1 cellular context compared by ENCODE assay signal in the genomic region with DNA sequence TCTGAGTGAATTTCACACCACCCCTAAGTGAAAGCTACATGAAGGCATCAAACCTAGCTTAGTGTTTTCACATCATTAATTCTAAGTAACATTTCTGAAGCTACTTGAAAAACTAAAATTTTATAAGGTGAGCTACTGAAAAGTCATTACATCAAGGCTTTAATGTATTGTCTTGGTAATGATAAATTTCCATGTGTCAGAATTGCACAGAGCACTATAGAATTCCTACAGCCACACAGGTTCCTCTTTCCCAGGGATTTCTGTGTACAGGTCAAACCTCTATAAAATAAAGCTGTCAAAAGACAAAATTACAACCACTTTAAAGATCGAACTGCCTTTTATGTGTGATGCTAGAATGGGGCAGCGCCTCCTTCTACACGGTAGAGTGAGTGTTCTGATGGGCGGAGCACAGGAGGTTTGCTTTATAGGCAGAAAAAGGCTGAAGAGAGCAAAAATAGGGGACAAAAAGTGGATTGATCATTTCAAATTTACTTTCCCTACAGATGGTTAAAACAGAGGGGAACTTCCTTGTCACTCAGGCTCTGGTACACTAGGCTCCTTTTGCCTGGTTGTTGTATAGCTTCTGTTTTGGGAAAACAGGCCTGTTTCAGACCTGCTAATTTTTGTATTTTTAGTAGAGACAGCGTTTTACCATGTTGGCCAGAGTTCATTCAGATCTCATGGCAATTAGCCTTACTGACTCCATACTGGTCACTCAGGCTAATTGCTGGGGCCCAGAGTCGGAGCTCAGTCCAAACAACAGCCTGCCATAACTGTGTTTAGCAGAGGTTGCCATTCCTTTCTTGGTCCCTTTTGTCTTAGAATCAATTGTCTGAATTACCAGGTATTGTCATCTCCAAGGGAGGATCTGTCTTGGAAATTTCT.
TF ChIP-seq lines count a peak whose summit lies in the region.

No MANE protein-coding gene starts in this region.

TF ChIP-seq in IMR-90, 13 proteins besides CTCF, POLR2A, EP300 and RAD21:
- TF ChIP-seq FOS (IDR thresholded peaks at IDR 0.05; ENCODE audit: low read depth, low read length), result no peak
- TF ChIP-seq, protein P1, sequence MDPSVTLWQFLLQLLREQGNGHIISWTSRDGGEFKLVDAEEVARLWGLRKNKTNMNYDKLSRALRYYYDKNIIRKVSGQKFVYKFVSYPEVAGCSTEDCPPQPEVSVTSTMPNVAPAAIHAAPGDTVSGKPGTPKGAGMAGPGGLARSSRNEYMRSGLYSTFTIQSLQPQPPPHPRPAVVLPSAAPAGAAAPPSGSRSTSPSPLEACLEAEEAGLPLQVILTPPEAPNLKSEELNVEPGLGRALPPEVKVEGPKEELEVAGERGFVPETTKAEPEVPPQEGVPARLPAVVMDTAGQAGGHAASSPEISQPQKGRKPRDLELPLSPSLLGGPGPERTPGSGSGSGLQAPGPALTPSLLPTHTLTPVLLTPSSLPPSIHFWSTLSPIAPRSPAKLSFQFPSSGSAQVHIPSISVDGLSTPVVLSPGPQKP (IDR thresholded peaks at IDR 0.05; ENCODE audit: borderline replicate concordance, low read depth, low read length), result no peak
- no peak for TF ChIP-seq SMC3 (IDR thresholded peaks at IDR 0.05; ENCODE audit: low read depth, low read length)
- TF ChIP-seq MAZ (IDR thresholded peaks at IDR 0.05; ENCODE audit: borderline replicate concordance, low read depth, low read length), result no peak
- no peak for TF ChIP-seq BHLHE40 (IDR thresholded peaks at IDR 0.05; ENCODE audit: low read depth, low read length)
- no peak for TF ChIP-seq CHD1 (IDR thresholded peaks at IDR 0.05; ENCODE audit: low read depth, low read length)
- no peak for TF ChIP-seq MAFK (IDR thresholded peaks at IDR 0.05; ENCODE audit: low read depth, low read length)
- TF ChIP-seq NFE2L2 (IDR thresholded peaks at IDR 0.05; ENCODE audit: low read depth, low read length), result no peak
- no peak for TF ChIP-seq RFX5 (IDR thresholded peaks at IDR 0.05; ENCODE audit: low read depth, low read length)
- no peak for TF ChIP-seq USF2 (IDR thresholded peaks at IDR 0.05; ENCODE audit: low read depth, low read length)
- TF ChIP-seq RCOR1 (IDR thresholded peaks at IDR 0.05; ENCODE audit: insufficient replicate concordance, low read length), result no peak
- TF ChIP-seq MXI1 (IDR thresholded peaks at IDR 0.05; ENCODE audit: borderline replicate concordance, low read depth, low read length), result no peak
- TF ChIP-seq CEBPB (IDR thresholded peaks at IDR 0.05; ENCODE audit: low read depth, low read length), result no peak
